23 cellular contexts compared by ENCODE assay signal in genomic region chr1:54013393-54014008, GRCh38. TPM values are rescaled to one million over a fixed set of nuclear protein-coding genes. Genes with fewer than 3 reads are reported as not detected.
"Had no signal": no experiment of that assay in that cellular context is flagged by ENCODE, and none has a peak within 500 bp of the region (broad histone marks: within the 10 kb centered on the region; RNA-seq: fewer than 3 reads in every experiment).

No MANE protein-coding gene starts in this region.

- DNase-seq: activated CD4-positive, alpha-beta T cell treated with anti-CD3 and anti-CD28 coated beads for 36 hours; activated CD8-positive, alpha-beta memory T cell treated with anti-CD3 and anti-CD28 coated beads, Interleukin-2, amount 50 U/mL, for 4 hours; activated CD8-positive, alpha-beta T cell treated with anti-CD3 and anti-CD28 coated beads for 36 hours; activated naive CD4-positive, alpha-beta T cell treated with anti-CD3 and anti-CD28 coated beads, Interleukin-2, amount 10 ng/mL, durations not matched to agents 7 days and 5 days; activated T-cell treated with anti-CD3 and anti-CD28 coated beads, Interleukin-2, amount 50 U/mL, for 4 hours; colonic mucosa; foreskin melanocyte; kidney glomerular epithelial cell; mesenchymal stem cell; naive thymus-derived CD4-positive, alpha-beta T cell; pancreas; sigmoid colon; stimulated activated CD4-positive, alpha-beta T cell treated with anti-CD3 and anti-CD28 coated beads, Interleukin-4, amount 100 ng/mL, for 24 hours; stomach; SW 1271; trophoblast cell had no signal

- H3K4me3 ChIP-seq: colonic mucosa, pancreas, sigmoid colon, stomach had no signal

- H3K4me3 Mint-ChIP-seq: activated CD4-positive, alpha-beta T cell treated with anti-CD3 and anti-CD28 coated beads for 36 hours; activated CD8-positive, alpha-beta T cell treated with anti-CD3 and anti-CD28 coated beads for 36 hours; activated naive CD4-positive, alpha-beta T cell treated with anti-CD3 and anti-CD28 coated beads, Interleukin-2, amount 10 ng/mL, durations not matched to agents 7 days and 5 days; activated T-cell treated with anti-CD3 and anti-CD28 coated beads, Interleukin-2, amount 50 U/mL, for 4 hours; central memory CD8-positive, alpha-beta T cell; naive thymus-derived CD4-positive, alpha-beta T cell; stimulated activated effector memory CD8-positive, alpha-beta T cell treated with anti-CD3 and anti-CD28 coated beads, Interleukin-12 subunit alpha, Interleukin-12 subunit beta, amount 100 ng/mL, for 72 hours had no signal

- H3K27ac ChIP-seq: colonic mucosa, pancreas, sigmoid colon, stomach had no signal

- H3K27me3 Mint-ChIP-seq: activated CD4-positive, alpha-beta T cell treated with anti-CD3 and anti-CD28 coated beads for 36 hours had no signal

- H3K4me1 ChIP-seq: colonic mucosa, pancreas, sigmoid colon had no signal

- FAIRE-seq: pancreas had no signal

- H3K4me1 Mint-ChIP-seq: activated CD4-positive, alpha-beta T cell treated with anti-CD3 and anti-CD28 coated beads for 36 hours; activated naive CD4-positive, alpha-beta T cell treated with anti-CD3 and anti-CD28 coated beads, Interleukin-2, amount 10 ng/mL, durations not matched to agents 7 days and 5 days; central memory CD8-positive, alpha-beta T cell; stimulated activated effector memory CD8-positive, alpha-beta T cell treated with anti-CD3 and anti-CD28 coated beads, Interleukin-12 subunit alpha, Interleukin-12 subunit beta, amount 100 ng/mL, for 72 hours had no signal

- H3K36me3 Mint-ChIP-seq: activated naive CD4-positive, alpha-beta T cell treated with anti-CD3 and anti-CD28 coated beads, Interleukin-2, amount 10 ng/mL, durations not matched to agents 7 days and 5 days; naive thymus-derived CD4-positive, alpha-beta T cell; stimulated activated effector memory CD8-positive, alpha-beta T cell treated with anti-CD3 and anti-CD28 coated beads, Interleukin-12 subunit alpha, Interleukin-12 subunit beta, amount 100 ng/mL, for 72 hours had no signal

- H3K9me3 ChIP-seq: colonic mucosa, pancreas, sigmoid colon, stomach had no signal

- H3K9me3 Mint-ChIP-seq: activated CD8-positive, alpha-beta T cell treated with anti-CD3 and anti-CD28 coated beads for 36 hours; activated naive CD4-positive, alpha-beta T cell treated with anti-CD3 and anti-CD28 coated beads, Interleukin-2, amount 10 ng/mL, durations not matched to agents 7 days and 5 days; activated T-cell treated with anti-CD3 and anti-CD28 coated beads, Interleukin-2, amount 50 U/mL, for 4 hours; central memory CD8-positive, alpha-beta T cell; naive thymus-derived CD4-positive, alpha-beta T cell; stimulated activated effector memory CD8-positive, alpha-beta T cell treated with anti-CD3 and anti-CD28 coated beads, Interleukin-12 subunit alpha, Interleukin-12 subunit beta, amount 100 ng/mL, for 72 hours had no signal

- ATAC-seq: activated CD4-positive, alpha-beta T cell treated with anti-CD3 and anti-CD28 coated beads for 36 hours; activated CD8-positive, alpha-beta T cell treated with anti-CD3 and anti-CD28 coated beads for 36 hours; activated T-cell treated with anti-CD3 and anti-CD28 coated beads, Interleukin-2, amount 50 U/mL, for 4 hours; naive thymus-derived CD4-positive, alpha-beta T cell; pancreas; stimulated activated effector memory CD8-positive, alpha-beta T cell treated with anti-CD3 and anti-CD28 coated beads, Interleukin-12 subunit alpha, Interleukin-12 subunit beta, amount 100 ng/mL, for 72 hours had no signal

- H3K36me3 ChIP-seq: colonic mucosa, pancreas, sigmoid colon, stomach had no signal

- H3K27ac Mint-ChIP-seq: activated CD4-positive, alpha-beta T cell treated with anti-CD3 and anti-CD28 coated beads for 36 hours; activated CD8-positive, alpha-beta T cell treated with anti-CD3 and anti-CD28 coated beads for 36 hours; activated naive CD4-positive, alpha-beta T cell treated with anti-CD3 and anti-CD28 coated beads, Interleukin-2, amount 10 ng/mL, durations not matched to agents 7 days and 5 days; naive thymus-derived CD4-positive, alpha-beta T cell; stimulated activated effector memory CD8-positive, alpha-beta T cell treated with anti-CD3 and anti-CD28 coated beads, Interleukin-12 subunit alpha, Interleukin-12 subunit beta, amount 100 ng/mL, for 72 hours had no signal

- H3K27me3 ChIP-seq: colonic mucosa, pancreas had no signal

RNA-seq across cellular contexts. Expression of gene LDLRAD1, which starts 4.5 kb away (rescaled TPM):
- total RNA-seq: activated CD4-positive, alpha-beta T cell treated with anti-CD3 and anti-CD28 coated beads for 36 hours; activated CD8-positive, alpha-beta T cell treated with anti-CD3 and anti-CD28 coated beads for 36 hours; activated T-cell treated with anti-CD3 and anti-CD28 coated beads, Interleukin-2, amount 50 U/mL, for 4 hours; aorta; epithelial cell of proximal tubule; lower leg skin; naive thymus-derived CD4-positive, alpha-beta T cell; sigmoid colon; stomach; T-helper 2 cell treated with Interferon-gamma antibody and Interleukin-4, amounts not matched to agents 100 ng/mL and 5 ng/mL, for 36 hours; temporal lobe had no signal
